ENCODE assay signal across 1 cellular context in the genomic region with DNA sequence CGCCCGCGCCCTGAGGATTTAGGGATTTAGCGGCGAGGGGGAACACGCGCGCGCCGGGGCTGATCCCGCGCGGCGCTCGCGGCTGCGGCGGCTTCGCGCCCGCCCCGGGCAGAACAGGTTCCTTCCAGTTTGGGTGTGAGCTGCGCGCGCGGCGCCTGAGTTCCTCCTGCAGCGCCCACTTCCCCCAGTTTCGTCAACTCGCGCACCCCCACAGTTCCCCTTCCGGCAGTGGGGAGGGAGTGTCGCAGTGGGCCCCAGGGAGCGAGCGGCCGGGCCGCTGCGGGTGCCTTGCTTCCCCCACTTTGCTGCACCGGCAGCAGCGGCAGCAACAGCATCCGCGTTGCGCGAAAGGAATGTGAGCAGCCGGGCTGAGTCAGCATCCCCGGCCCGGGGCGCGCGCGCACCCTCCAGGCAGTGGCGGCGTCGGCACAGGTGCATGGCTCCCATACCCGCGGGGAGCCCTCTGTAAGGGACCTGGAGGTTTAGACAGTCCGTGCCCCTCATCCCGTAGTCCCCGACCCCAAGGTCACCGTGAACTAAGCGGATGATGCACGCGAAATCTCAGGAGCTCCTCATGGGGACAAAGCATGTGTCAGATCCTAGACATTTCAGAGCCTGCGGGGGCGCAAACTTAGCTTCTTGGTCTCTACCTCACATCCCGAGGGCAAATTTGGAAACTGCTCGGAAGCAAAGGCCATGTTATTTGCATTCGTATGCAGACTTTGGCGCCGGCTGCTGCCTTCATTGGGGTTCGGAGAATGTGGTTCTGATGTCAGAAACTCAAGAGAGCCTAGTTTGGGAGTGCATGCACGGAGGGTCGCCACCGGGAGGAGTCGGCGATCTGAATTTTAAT.
TF ChIP-seq lines count a peak whose summit lies in the region.

No MANE protein-coding gene starts in this region.

TF ChIP-seq in HepG2, 621 proteins besides CTCF, POLR2A, EP300 and RAD21 (continued from another document and continues in another):
- TF ChIP-seq ZNF646 (CRISPR knock-in tag; IDR thresholded peaks at IDR 0.05) = 0 out of 2 replicates have a peak, but pooled peaks have one; percentile 17
- TF ChIP-seq MEF2D (CRISPR knock-in tag; IDR thresholded peaks at IDR 0.05) = peak; percentile 46
- TF ChIP-seq GABPB1 (CRISPR knock-in tag; IDR thresholded peaks at IDR 0.05) = peak; percentile 85
- 0 out of 2 replicates have a peak, but pooled peaks have one; percentile 21 for TF ChIP-seq ZNF446 (CRISPR knock-in tag; IDR thresholded peaks at IDR 0.05)
- no peak for TF ChIP-seq RBM39 (IDR thresholded peaks at IDR 0.05; ENCODE audit: low read depth, low read length, poor library complexity, severe bottlenecking)
- peak; percentile 88 for TF ChIP-seq HNRNPLL (IDR thresholded peaks at IDR 0.05; ENCODE audit: low read depth, low read length, poor library complexity, severe bottlenecking)
- TF ChIP-seq ZBTB20 (CRISPR knock-in tag; IDR thresholded peaks at IDR 0.05; ENCODE audit: borderline replicate concordance, low read depth) = 0 out of 2 replicates have a peak, but pooled peaks have one; percentile 50
- 0 out of 2 replicates have a peak, but pooled peaks have one; percentile 13 for TF ChIP-seq ZSCAN5A (CRISPR knock-in tag; IDR thresholded peaks at IDR 0.05; ENCODE audit: borderline replicate concordance)
- TF ChIP-seq, protein P1, sequence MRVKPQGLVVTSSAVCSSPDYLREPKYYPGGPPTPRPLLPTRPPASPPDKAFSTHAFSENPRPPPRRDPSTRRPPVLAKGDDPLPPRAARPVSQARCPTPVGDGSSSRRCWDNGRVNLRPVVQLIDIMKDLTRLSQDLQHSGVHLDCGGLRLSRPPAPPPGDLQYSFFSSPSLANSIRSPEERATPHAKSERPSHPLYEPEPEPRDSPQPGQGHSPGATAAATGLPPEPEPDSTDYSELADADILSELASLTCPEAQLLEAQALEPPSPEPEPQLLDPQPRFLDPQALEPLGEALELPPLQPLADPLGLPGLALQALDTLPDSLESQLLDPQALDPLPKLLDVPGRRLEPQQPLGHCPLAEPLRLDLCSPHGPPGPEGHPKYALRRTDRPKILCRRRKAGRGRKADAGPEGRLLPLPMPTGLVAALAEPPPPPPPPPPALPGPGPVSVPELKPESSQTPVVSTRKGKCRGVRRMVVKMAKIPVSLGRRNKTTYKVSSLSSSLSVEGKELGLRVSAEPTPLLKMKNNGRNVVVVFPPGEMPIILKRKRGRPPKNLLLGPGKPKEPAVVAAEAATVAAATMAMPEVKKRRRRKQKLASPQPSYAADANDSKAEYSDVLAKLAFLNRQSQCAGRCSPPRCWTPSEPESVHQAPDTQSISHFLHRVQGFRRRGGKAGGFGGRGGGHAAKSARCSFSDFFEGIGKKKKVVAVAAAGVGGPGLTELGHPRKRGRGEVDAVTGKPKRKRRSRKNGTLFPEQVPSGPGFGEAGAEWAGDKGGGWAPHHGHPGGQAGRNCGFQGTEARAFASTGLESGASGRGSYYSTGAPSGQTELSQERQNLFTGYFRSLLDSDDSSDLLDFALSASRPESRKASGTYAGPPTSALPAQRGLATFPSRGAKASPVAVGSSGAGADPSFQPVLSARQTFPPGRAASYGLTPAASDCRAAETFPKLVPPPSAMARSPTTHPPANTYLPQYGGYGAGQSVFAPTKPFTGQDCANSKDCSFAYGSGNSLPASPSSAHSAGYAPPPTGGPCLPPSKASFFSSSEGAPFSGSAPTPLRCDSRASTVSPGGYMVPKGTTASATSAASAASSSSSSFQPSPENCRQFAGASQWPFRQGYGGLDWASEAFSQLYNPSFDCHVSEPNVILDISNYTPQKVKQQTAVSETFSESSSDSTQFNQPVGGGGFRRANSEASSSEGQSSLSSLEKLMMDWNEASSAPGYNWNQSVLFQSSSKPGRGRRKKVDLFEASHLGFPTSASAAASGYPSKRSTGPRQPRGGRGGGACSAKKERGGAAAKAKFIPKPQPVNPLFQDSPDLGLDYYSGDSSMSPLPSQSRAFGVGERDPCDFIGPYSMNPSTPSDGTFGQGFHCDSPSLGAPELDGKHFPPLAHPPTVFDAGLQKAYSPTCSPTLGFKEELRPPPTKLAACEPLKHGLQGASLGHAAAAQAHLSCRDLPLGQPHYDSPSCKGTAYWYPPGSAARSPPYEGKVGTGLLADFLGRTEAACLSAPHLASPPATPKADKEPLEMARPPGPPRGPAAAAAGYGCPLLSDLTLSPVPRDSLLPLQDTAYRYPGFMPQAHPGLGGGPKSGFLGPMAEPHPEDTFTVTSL (CRISPR knock-in tag; IDR thresholded peaks at IDR 0.05; ENCODE audit: borderline replicate concordance) = peak; percentile 47; the same call in 1 of the 2 replicates
- TF ChIP-seq RNF2 (conservative IDR thresholded peaks at IDR 0.05; ENCODE audit: low read depth) = peak; percentile 34; the same call in 1 of the 2 replicates
- TF ChIP-seq ZBTB43 (CRISPR knock-in tag; conservative IDR thresholded peaks at IDR 0.05) = no peak; the same call in 1 of the 2 replicates
- TF ChIP-seq, protein P2, sequence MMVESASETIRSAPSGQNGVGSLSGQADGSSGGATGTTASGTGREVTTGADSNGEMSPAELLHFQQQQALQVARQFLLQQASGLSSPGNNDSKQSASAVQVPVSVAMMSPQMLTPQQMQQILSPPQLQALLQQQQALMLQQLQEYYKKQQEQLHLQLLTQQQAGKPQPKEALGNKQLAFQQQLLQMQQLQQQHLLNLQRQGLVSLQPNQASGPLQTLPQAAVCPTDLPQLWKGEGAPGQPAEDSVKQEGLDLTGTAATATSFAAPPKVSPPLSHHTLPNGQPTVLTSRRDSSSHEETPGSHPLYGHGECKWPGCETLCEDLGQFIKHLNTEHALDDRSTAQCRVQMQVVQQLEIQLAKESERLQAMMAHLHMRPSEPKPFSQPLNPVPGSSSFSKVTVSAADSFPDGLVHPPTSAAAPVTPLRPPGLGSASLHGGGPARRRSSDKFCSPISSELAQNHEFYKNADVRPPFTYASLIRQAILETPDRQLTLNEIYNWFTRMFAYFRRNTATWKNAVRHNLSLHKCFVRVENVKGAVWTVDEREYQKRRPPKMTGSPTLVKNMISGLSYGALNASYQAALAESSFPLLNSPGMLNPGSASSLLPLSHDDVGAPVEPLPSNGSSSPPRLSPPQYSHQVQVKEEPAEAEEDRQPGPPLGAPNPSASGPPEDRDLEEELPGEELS (CRISPR knock-in tag; IDR thresholded peaks at IDR 0.05) = 0 out of 2 replicates have a peak, but pooled peaks have one; percentile 8
- no peak for TF ChIP-seq ZNF296 (CRISPR knock-in tag; conservative IDR thresholded peaks at IDR 0.05)
- 0 out of 2 replicates have a peak, but pooled peaks have one; percentile 23 for TF ChIP-seq ETV6 (CRISPR knock-in tag; conservative IDR thresholded peaks at IDR 0.05)
- 0 out of 2 replicates have a peak, but pooled peaks have one; percentile 34 for TF ChIP-seq ATF7-NPFF (CRISPR knock-in tag; IDR thresholded peaks at IDR 0.05; ENCODE audit: low read depth)
- peak; percentile 75; the same call in 1 of the 2 replicates for TF ChIP-seq ZNF337 (CRISPR knock-in tag; IDR thresholded peaks at IDR 0.05; ENCODE audit: borderline replicate concordance, low read depth)
- peak; percentile 78 for TF ChIP-seq AGO2 (optimal IDR thresholded peaks at IDR 0.05; ENCODE audit: low read depth, low read length)
- TF ChIP-seq ZBTB26 (CRISPR knock-in tag; IDR thresholded peaks at IDR 0.05; ENCODE audit: borderline replicate concordance) = no peak; the same call in 1 of the 2 replicates
- TF ChIP-seq SPEN (CRISPR knock-in tag; IDR thresholded peaks at IDR 0.05; ENCODE audit: low read depth) = 0 out of 2 replicates have a peak, but pooled peaks have one; percentile 18
- peak; percentile 84 for TF ChIP-seq ASH2L (IDR thresholded peaks at IDR 0.05; ENCODE audit: insufficient read length, low read depth, low read length)
- TF ChIP-seq ZNF329 (CRISPR knock-in tag; IDR thresholded peaks at IDR 0.05; ENCODE audit: low read depth) = 0 out of 2 replicates have a peak, but pooled peaks have one; percentile 31
- TF ChIP-seq NFYB (CRISPR knock-in tag; IDR thresholded peaks at IDR 0.05) = 0 out of 2 replicates have a peak, but pooled peaks have one; percentile 9
- TF ChIP-seq ZBTB38 (CRISPR knock-in tag; IDR thresholded peaks at IDR 0.05) = peak; percentile 79; the same call in 1 of the 2 replicates
- TF ChIP-seq, protein P3, sequence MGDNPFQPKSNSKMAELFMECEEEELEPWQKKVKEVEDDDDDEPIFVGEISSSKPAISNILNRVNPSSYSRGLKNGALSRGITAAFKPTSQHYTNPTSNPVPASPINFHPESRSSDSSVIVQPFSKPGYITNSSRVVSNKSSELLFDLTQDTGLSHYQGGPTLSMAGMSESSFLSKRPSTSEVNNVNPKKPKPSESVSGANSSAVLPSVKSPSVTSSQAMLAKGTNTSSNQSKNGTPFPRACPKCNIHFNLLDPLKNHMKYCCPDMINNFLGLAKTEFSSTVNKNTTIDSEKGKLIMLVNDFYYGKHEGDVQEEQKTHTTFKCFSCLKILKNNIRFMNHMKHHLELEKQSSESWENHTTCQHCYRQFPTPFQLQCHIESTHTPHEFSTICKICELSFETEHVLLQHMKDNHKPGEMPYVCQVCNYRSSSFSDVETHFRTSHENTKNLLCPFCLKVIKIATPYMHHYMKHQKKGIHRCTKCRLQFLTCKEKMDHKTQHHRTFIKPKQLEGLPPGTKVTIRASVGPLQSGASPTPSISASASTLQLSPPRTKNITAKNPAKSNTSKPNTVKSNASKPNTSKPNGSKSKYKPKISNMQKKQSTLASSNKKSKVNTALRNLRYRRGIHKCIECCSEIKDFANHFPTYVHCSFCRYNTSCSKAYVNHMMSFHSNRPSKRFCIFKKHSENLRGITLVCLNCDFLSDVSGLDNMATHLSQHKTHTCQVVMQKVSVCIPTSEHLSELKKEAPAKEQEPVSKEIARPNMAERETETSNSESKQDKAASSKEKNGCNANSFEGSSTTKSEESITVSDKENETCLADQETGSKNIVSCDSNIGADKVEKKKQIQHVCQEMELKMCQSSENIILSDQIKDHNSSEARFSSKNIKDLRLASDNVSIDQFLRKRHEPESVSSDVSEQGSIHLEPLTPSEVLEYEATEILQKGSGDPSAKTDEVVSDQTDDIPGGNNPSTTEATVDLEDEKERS (CRISPR knock-in tag; IDR thresholded peaks at IDR 0.05) = peak; percentile 92
- peak; percentile 66 for TF ChIP-seq ARNTL (CRISPR knock-in tag; IDR thresholded peaks at IDR 0.05)
- TF ChIP-seq HES4 (CRISPR knock-in tag; IDR thresholded peaks at IDR 0.05; ENCODE audit: borderline replicate concordance) = 0 out of 2 replicates have a peak, but pooled peaks have one; percentile 5
- 0 out of 2 replicates have a peak, but pooled peaks have one; percentile 32 for TF ChIP-seq PPARG (CRISPR knock-in tag; conservative IDR thresholded peaks at IDR 0.05)
